Comparison of ENCODE assay signal across 27 cellular contexts in the genomic region with DNA sequence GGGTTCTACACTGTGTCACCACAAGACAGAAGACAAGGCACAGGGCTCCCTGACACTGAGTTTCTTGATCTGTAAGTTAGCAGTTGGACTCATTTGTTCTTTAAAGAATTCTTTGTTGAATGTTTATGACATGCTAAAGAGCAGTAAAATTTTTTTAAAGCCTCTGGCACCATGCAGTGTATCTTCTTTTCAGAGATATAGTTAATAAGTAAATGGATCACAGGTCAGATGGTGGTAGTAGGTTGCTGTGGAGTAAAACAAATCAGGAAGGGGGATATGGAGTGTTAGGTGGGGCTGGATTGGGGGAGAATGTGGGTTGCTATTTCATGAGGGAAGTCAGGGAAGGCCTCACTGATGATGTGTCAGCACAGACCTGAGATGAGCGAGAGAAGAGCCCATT. TPM values are rescaled to one million over a fixed set of nuclear protein-coding genes. Genes with fewer than 3 reads are reported as not detected.
"Had no signal": no experiment of that assay in that cellular context is flagged by ENCODE, and none has a peak within 500 bp of the region (broad histone marks: within the 10 kb centered on the region; RNA-seq: fewer than 3 reads in every experiment).

No MANE protein-coding gene starts in this region.

- ATAC-seq: esophagus mucosa, gastroesophageal sphincter, left cardiac atrium, left ventricle myocardium superior, natural killer cell, upper lobe of right lung had no signal

- H3K4me3 ChIP-seq: colonic mucosa, gastroesophageal sphincter, lung, right atrium auricular region, sigmoid colon, skin epidermis, tibial artery, upper lobe of right lung had no signal

- H3K27me3 ChIP-seq: colonic mucosa, gastroesophageal sphincter, right atrium auricular region, sigmoid colon, tibial artery, upper lobe of right lung, vagina had no signal

- FAIRE-seq: kidney had no signal

- H3K4me1 Mint-ChIP-seq: natural killer cell had no signal

- H3K4me3 Mint-ChIP-seq: natural killer cell, neural crest cell had no signal

- H3K4me1 ChIP-seq: colonic mucosa, gastroesophageal sphincter, right atrium auricular region, sigmoid colon, tibial artery, upper lobe of right lung, vagina had no signal

- H3K27ac ChIP-seq: colonic mucosa, gastroesophageal sphincter, right atrium auricular region, sigmoid colon, tibial artery, upper lobe of right lung, vagina had no signal

- H3K9me3 Mint-ChIP-seq: natural killer cell had no signal

- H3K27ac Mint-ChIP-seq: natural killer cell had no signal

- DNase-seq: colonic mucosa; dermis blood vessel endothelial cell; effector CD4-positive, alpha-beta T cell; glutamatergic neuron; kidney; left cardiac atrium; left ventricle myocardium superior; mesenchymal stem cell; natural killer cell; sigmoid colon; stimulated activated CD4-positive, alpha-beta T cell treated with anti-CD3 and anti-CD28 coated beads, Interleukin-2, amount 100 ng/mL, for 48 hours; stimulated activated naive CD4-positive, alpha-beta T cell treated with Interleukin-2 at 50 U/mL for 16 hours; tibial artery; upper lobe of right lung had no signal

- H3K36me3 Mint-ChIP-seq: natural killer cell had no signal

- H3K9me3 ChIP-seq: colonic mucosa, right atrium auricular region, upper lobe of right lung, vagina had no signal

- H3K36me3 ChIP-seq: colonic mucosa, gastroesophageal sphincter, right atrium auricular region, sigmoid colon, tibial artery, upper lobe of right lung, vagina had no signal

RNA-seq across cellular contexts. Expression of gene CLCA4, which starts 2.0 kb away (rescaled TPM):
- total RNA-seq: dermis blood vessel endothelial cell, fibroblast of villous mesenchyme, left cardiac atrium, left ventricle myocardium superior, mononuclear cell, myocyte, natural killer cell, neural crest cell, osteocyte, posterior vena cava, right atrium auricular region, temporal lobe, upper lobe of right lung had no signal
